Comparison of ENCODE assay signal across 8 cellular contexts in genomic region chr19:18117364-18117691, GRCh38. TPM values are rescaled to one million over a fixed set of nuclear protein-coding genes. Genes with fewer than 3 reads are reported as not detected.
DNase-seq lines count a peak whose midpoint lies in the region; ATAC-seq, FAIRE-seq and TF ChIP-seq lines count a peak whose summit lies in the region.

No MANE protein-coding gene starts in this region.

- peaks cover 10% of the 10 kb centered on the region; the same call in 1 of the 2 replicates for H3K4me1 ChIP-seq in ES-I3 (ENCODE audit: insufficient read depth, low read length)
- peaks cover 9% of the 10 kb centered on the region; the same call in 1 of the 2 replicates for H3K4me1 ChIP-seq in PC-9 (replicated peaks; ENCODE audit: insufficient read depth)
- H3K4me1 ChIP-seq in endothelial cell of umbilical vein (ENCODE audit: control insufficient read depth, extremely low read depth, insufficient read depth, low read length), result peaks cover 10% of the 10 kb centered on the region
- no peaks in the 10 kb centered on the region for H3K4me1 ChIP-seq in psoas muscle

- CTCF ChIA-PET in PC-9 (lab: Charles Lee), result interaction anchor here (0.7 kb wide), 1 partner anchor 211 kb away, joined by 4 read pairs; no protein-coding TSS in a partner anchor
- CTCF ChIA-PET in endothelial cell of umbilical vein (lab: Charles Lee), result interaction anchor here (0.7 to 2.4 kb wide), 5 partner anchors 10 to 107 kb away, joined by 3 to 9 read pairs (median 4); partner anchors contain the start of gene PIK3R2

- FAIRE-seq in endothelial cell of umbilical vein (lab: Jason Lieb, UNC), result no peak

- 10 to 16% (median 10%) methylated on average over 10 to 11 of the region's 11 CpGs for WGBS in psoas muscle, 3 donors

- no peaks in the 10 kb centered on the region for H3K79me2 ChIP-seq in PC-9 (ENCODE audit: low read depth)
- no peaks in the 10 kb centered on the region for H3K79me2 ChIP-seq in endothelial cell of umbilical vein (ENCODE audit: control insufficient read depth, insufficient read depth, low read length)

- no peaks in the 10 kb centered on the region for H3K9me1 ChIP-seq in endothelial cell of umbilical vein (replicated peaks; ENCODE audit: control insufficient read depth, extremely low read depth, insufficient read depth, low read length)

- H3K27ac ChIP-seq in PC-9 (no peak overlapping the region), endothelial cell of umbilical vein (ENCODE audit: insufficient read depth, low read depth, low read length) (no peak overlapping the region), psoas muscle (no peak overlapping the region)

- ATAC-seq in psoas muscle (peak in 3 of 4 donors; percentile 0 to 8 (median 2)), HG03280 (IDR thresholded peaks at IDR 0.05; ENCODE audit: unreplicated experiment) (no peak)

- H3K9me3 ChIP-seq in ES-I3 (ENCODE audit: control insufficient read depth, insufficient read depth, low read length) (no peaks in the 10 kb centered on the region), PC-9 (ENCODE audit: insufficient read depth, low read depth) (no peaks in the 10 kb centered on the region), endothelial cell of umbilical vein (replicated peaks; ENCODE audit: control insufficient read depth, insufficient read depth, low read length) (no peaks in the 10 kb centered on the region), psoas muscle (no peaks in the 10 kb centered on the region)

- H3F3A ChIP-seq in PC-9 (ENCODE audit: insufficient read depth, low read depth), result peaks cover 17% of the 10 kb centered on the region

- DNase-seq in PC-9 (no peak), endothelial cell of umbilical vein (ENCODE audit: low read depth, low spot score) (no peak), psoas muscle (no peak), UCSD-AML1 (lab: John Stamatoyannopoulos, UW; ENCODE audit: unreplicated experiment) (no peak), NCI-H510A (lab: John Stamatoyannopoulos, UW) (no peak), CD1c-positive myeloid dendritic cell (ENCODE audit: extremely low spot score) (no peak)

- H2AFZ ChIP-seq in PC-9 (peak overlapping the region; percentile 39), endothelial cell of umbilical vein (ENCODE audit: low read depth, low read length) (peak overlapping the region; percentile 88)

- POLR2A ChIA-PET in PC-9 (lab: Charles Lee; ENCODE audit: unreplicated experiment), result interaction anchor here (0.7 to 0.8 kb wide), 2 partner anchors 74 to 164 kb away, joined by 3 to 8 read pairs; partner anchors contain the start of gene JUND
- POLR2A ChIA-PET in endothelial cell of umbilical vein (lab: Charles Lee), result no interaction called here

- no peak for TF ChIP-seq POLR2A in endothelial cell of umbilical vein (IDR thresholded peaks at IDR 0.05; ENCODE audit: low read depth, low read length)

- dilution Hi-C loops in endothelial cell of umbilical vein (cut with MboI; ENCODE audit: extremely low pct_ligation_motif_present, low sequenced_read_pairs), result no loop called here

- intact Hi-C loops in PC-9 (cut with micrococcal nuclease; ENCODE audit: unreplicated experiment), result no loop called here
- intact Hi-C loops in endothelial cell of umbilical vein (cut with micrococcal nuclease), result loop anchor here (10.0 kb wide), 1 partner anchor 207 kb away; the partner anchor contains the start of gene LSM4
- intact Hi-C loops in psoas muscle (cut with DNase I), result loop anchor here (5.0 kb wide), 1 partner anchor 35 kb away; the partner anchor contains the start of gene PIK3R2 (in 2 of the 2)

- H3K9ac ChIP-seq in ES-I3 (ENCODE audit: low read depth, low read length), result peak overlapping the region; percentile 52
- no peak overlapping the region for H3K9ac ChIP-seq in endothelial cell of umbilical vein (replicated peaks; ENCODE audit: extremely low read depth, insufficient read depth, low read length)

- H4K20me1 ChIP-seq in PC-9 (ENCODE audit: insufficient read depth) (peaks cover 2% of the 10 kb centered on the region), endothelial cell of umbilical vein (replicated peaks; ENCODE audit: control insufficient read depth, extremely low read depth, insufficient read depth, low read length) (no peaks in the 10 kb centered on the region)

- no peaks in the 10 kb centered on the region for H3K36me3 ChIP-seq in ES-I3 (ENCODE audit: insufficient read depth, low read length)
- no peaks in the 10 kb centered on the region for H3K36me3 ChIP-seq in PC-9 (ENCODE audit: low read depth)
- H3K36me3 ChIP-seq in endothelial cell of umbilical vein (ENCODE audit: control insufficient read depth in 2 of 2, extremely low read depth in 1 of 2, insufficient read depth in 2 of 2, low read length in 2 of 2), result no peaks in the 10 kb centered on the region
- H3K36me3 ChIP-seq in psoas muscle (ENCODE audit: insufficient read depth in 1 of 2, low read depth in 1 of 2), result no peaks in the 10 kb centered on the region

- TF ChIP-seq CTCF in PC-9 (conservative IDR thresholded peaks at IDR 0.05) (no peak), endothelial cell of umbilical vein (IDR thresholded peaks at IDR 0.05; ENCODE audit: extremely low read depth in 1 of 2, insufficient read depth in 1 of 2, low read depth in 1 of 2, low read length in 2 of 2) (no peak), psoas muscle (IDR thresholded peaks at IDR 0.05) (no peak)

- BruUV-seq in PC-9 (replicated peaks; lab: Mats Ljungman, UMichigan) (no TSS peak), endothelial cell of umbilical vein (replicated peaks; lab: Mats Ljungman, UMichigan) (no TSS peak)

- no peaks in the 10 kb centered on the region for H3K27me3 ChIP-seq in PC-9 (ENCODE audit: insufficient read depth, low read depth)
- no peaks in the 10 kb centered on the region for H3K27me3 ChIP-seq in endothelial cell of umbilical vein (ENCODE audit: control insufficient read depth in 2 of 2, insufficient read depth in 2 of 2, low read length in 2 of 2)
- no peaks in the 10 kb centered on the region for H3K27me3 ChIP-seq in psoas muscle (ENCODE audit: insufficient read depth in 3 of 3, low read length in 2 of 3)

- H3K4me3 ChIP-seq in PC-9 (peak overlapping the region; percentile 64; the same call in 1 of the 2 replicates), endothelial cell of umbilical vein (replicated peaks in 1 of 3; ENCODE audit: insufficient read depth in 1 of 3, low read depth in 1 of 3, low read length in 3 of 3) (peak overlapping the region in 2 of 3 experiments; percentile 1 to 16), psoas muscle (peak overlapping the region; percentile 73)

- H3K9me2 ChIP-seq in PC-9 (ENCODE audit: insufficient read depth), result no peaks in the 10 kb centered on the region

- H3K4me2 ChIP-seq in PC-9 (peak overlapping the region; percentile 92), endothelial cell of umbilical vein (ENCODE audit: insufficient read depth, low read length) (peak overlapping the region; percentile 34)

RNA-seq across cellular contexts. Expression of gene MAST3, which starts 19.8 kb away (rescaled TPM):
- total RNA-seq in PC-9 (2021) (14.1 and 15.8 TPM in 2 replicates), endothelial cell of umbilical vein (2.7 and 4.2 TPM in 2 replicates), psoas muscle (1 to 10 TPM; 1.7 to 5.1 (median 3.2) TPM)
- polyA plus RNA-seq in endothelial cell of umbilical vein (1.5 TPM in 2 replicates), psoas muscle (1 to 10 TPM in 1 of 3 donors, under 1 TPM in 2; 0.34 to 2.5 (median 0.96) TPM)
- polyA plus RNA-seq in endothelial cell of umbilical vein (2011; cell fraction: cytosol; rRNA removed), result 0.94 and 1.1 TPM in 2 replicates
- 2.3 and 2.4 TPM in 2 replicates for polyA plus RNA-seq in endothelial cell of umbilical vein (2011; cell fraction: nucleus; rRNA removed)
- 1.9 and 3.3 TPM in 2 replicates for polyA plus RNA-seq in endothelial cell of umbilical vein (2012)
- 2.4 and 2.5 TPM in 2 replicates for polyA minus RNA-seq in endothelial cell of umbilical vein
- 4.2 TPM for polyA minus RNA-seq in endothelial cell of umbilical vein (2011; cell fraction: cytosol; rRNA and poly(A)+ RNA removed)
- 1.9 and 2.2 TPM in 2 replicates for polyA minus RNA-seq in endothelial cell of umbilical vein (2011; cell fraction: nucleus; rRNA and poly(A)+ RNA removed)

RNA-seq across cellular contexts. Expression of gene IL12RB1, which starts 30.6 kb away (rescaled TPM):
- total RNA-seq in PC-9 (2021), result 0.55 and 1.1 TPM in 2 replicates
- not detected in 2 replicates for total RNA-seq in endothelial cell of umbilical vein
- polyA plus RNA-seq in endothelial cell of umbilical vein, result not detected in 2 replicates
- not detected in 2 replicates for polyA plus RNA-seq in endothelial cell of umbilical vein (2011; cell fraction: cytosol; rRNA removed)
- not detected in 2 replicates for polyA plus RNA-seq in endothelial cell of umbilical vein (2011; cell fraction: nucleus; rRNA removed)
- polyA plus RNA-seq in endothelial cell of umbilical vein (2012), result not detected in 2 replicates
- polyA minus RNA-seq in endothelial cell of umbilical vein, result not detected in 2 replicates
- polyA minus RNA-seq in endothelial cell of umbilical vein (2011; cell fraction: cytosol; rRNA and poly(A)+ RNA removed), result not detected
- not detected in 2 replicates for polyA minus RNA-seq in endothelial cell of umbilical vein (2011; cell fraction: nucleus; rRNA and poly(A)+ RNA removed)
- total RNA-seq in psoas muscle, result under 1 TPM; 0.15 to 0.53 (median 0.26) TPM
- polyA plus RNA-seq in psoas muscle, result under 1 TPM in 2 of 3 donors, not detected in 1; 0.14 to 0.17 TPM

RNA-seq across cellular contexts. Expression of gene PIK3R2, which starts 35.6 kb away (rescaled TPM):
- 58.3 and 61.8 TPM in 2 replicates for total RNA-seq in PC-9 (2021)
- total RNA-seq in endothelial cell of umbilical vein, result 14.4 and 15.2 TPM in 2 replicates
- 7.5 and 8.1 TPM in 2 replicates for polyA plus RNA-seq in endothelial cell of umbilical vein
- polyA plus RNA-seq in endothelial cell of umbilical vein (2011; cell fraction: cytosol; rRNA removed), result 4.4 and 5.8 TPM in 2 replicates
- 13.3 and 13.5 TPM in 2 replicates for polyA plus RNA-seq in endothelial cell of umbilical vein (2011; cell fraction: nucleus; rRNA removed)
- polyA plus RNA-seq in endothelial cell of umbilical vein (2012), result 7.9 and 10.4 TPM in 2 replicates
- 3.2 TPM in 1 of 2 replicates, not detected in the other for polyA minus RNA-seq in endothelial cell of umbilical vein
- polyA minus RNA-seq in endothelial cell of umbilical vein (2011; cell fraction: cytosol; rRNA and poly(A)+ RNA removed), result 17.9 TPM
- 5.6 and 6.2 TPM in 2 replicates for polyA minus RNA-seq in endothelial cell of umbilical vein (2011; cell fraction: nucleus; rRNA and poly(A)+ RNA removed)
- total RNA-seq in psoas muscle, result 10 to 100 TPM in 3 of 4 donors, 1 to 10 TPM in 1; 8.6 to 20.8 (median 15.0) TPM
- polyA plus RNA-seq in psoas muscle, result 1 to 10 TPM; 4.6 to 6.0 (median 4.7) TPM

RNA-seq across cellular contexts. Expression of gene IFI30, which starts 56.3 kb away (rescaled TPM):
- total RNA-seq in PC-9 (2021), result 26.1 and 35.8 TPM in 2 replicates
- 0.74 and 1.1 TPM in 2 replicates for total RNA-seq in endothelial cell of umbilical vein
- 1.6 and 2.1 TPM in 2 replicates for polyA plus RNA-seq in endothelial cell of umbilical vein
- polyA plus RNA-seq in endothelial cell of umbilical vein (2011; cell fraction: cytosol; rRNA removed), result 1.1 and 1.6 TPM in 2 replicates
- 1.2 TPM in 1 of 2 replicates, not detected in the other for polyA plus RNA-seq in endothelial cell of umbilical vein (2011; cell fraction: nucleus; rRNA removed)
- 0.38 and 0.96 TPM in 2 replicates for polyA plus RNA-seq in endothelial cell of umbilical vein (2012)
- polyA minus RNA-seq in endothelial cell of umbilical vein, result 0.45 TPM in 1 of 2 replicates, not detected in the other
- 135 TPM for polyA minus RNA-seq in endothelial cell of umbilical vein (2011; cell fraction: cytosol; rRNA and poly(A)+ RNA removed)
- not detected in 2 replicates for polyA minus RNA-seq in endothelial cell of umbilical vein (2011; cell fraction: nucleus; rRNA and poly(A)+ RNA removed)
- total RNA-seq in psoas muscle, result 10 to 100 TPM in 3 of 4 donors, 1 to 10 TPM in 1; 4.3 to 21.5 (median 12.5) TPM
- 10 to 100 TPM in 1 of 3 donors, 1 to 10 TPM in 2; 1.4 to 11.7 (median 4.7) TPM for polyA plus RNA-seq in psoas muscle

Comparison
In these comparisons a context has a peak if more than half of its experiments do, and no peak if none do; other contexts are left out.
1. H3K4me3 ChIP-seq: peak in every context shown above with its lines; median percentile 73 in psoas muscle; 64 in PC-9; 8 in endothelial cell of umbilical vein.